In the genomic region with DNA sequence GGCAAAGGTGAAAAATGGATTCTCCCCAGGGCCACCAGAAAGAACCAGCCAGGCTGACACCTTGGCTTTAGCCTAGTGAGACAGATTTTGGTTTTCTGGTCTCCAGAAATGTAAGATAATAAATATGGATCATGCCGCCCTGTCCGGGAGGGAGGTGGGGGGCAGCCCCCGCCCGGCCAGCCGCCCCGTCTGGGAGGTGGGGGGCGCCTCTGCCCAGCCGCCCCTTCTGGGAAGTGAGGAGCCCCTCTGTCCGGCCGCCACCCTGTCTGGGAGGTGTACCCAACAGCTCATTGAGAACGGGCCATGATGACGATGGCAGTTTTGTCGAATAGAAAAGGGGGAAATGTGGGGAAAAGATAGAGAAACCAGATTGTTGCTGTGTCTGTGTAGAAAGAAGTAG, we compare ENCODE assay signal across 1 cellular context.
A peak's percentile ranks its signal among the peaks of the same experiment; 100 is the strongest.
DNase-seq lines count a peak whose midpoint lies in the region; TF ChIP-seq lines count a peak whose summit lies in the region.
"Not testable (repeated sequence)": the region's sequence is repeated elsewhere in the genome, so short reads cannot be mapped to it uniquely, and the experiment has no call there.

No MANE protein-coding gene starts in this region.

- H3K9me3 Mint-ChIP-seq in neural crest cell = not testable (repeated sequence)

- not testable (repeated sequence) for H3K27me3 Mint-ChIP-seq in neural crest cell (ENCODE audit: low read depth)

- DNase-seq in neural crest cell (ENCODE audit: low read depth, low spot score) = not testable (repeated sequence)

- H3K4me1 Mint-ChIP-seq in neural crest cell = not testable (repeated sequence)

- not testable (repeated sequence) for H3K36me3 Mint-ChIP-seq in neural crest cell (ENCODE audit: low read depth)

- not testable (repeated sequence) for TF ChIP-seq CTCF in neural crest cell (conservative IDR thresholded peaks at IDR 0.05)

- peak overlapping the region; percentile 16 for H3K27ac Mint-ChIP-seq in neural crest cell (ENCODE audit: unreplicated experiment)

- H3K4me3 Mint-ChIP-seq in neural crest cell = not testable (repeated sequence)
